8 cellular contexts compared by ENCODE assay signal in the genomic region with DNA sequence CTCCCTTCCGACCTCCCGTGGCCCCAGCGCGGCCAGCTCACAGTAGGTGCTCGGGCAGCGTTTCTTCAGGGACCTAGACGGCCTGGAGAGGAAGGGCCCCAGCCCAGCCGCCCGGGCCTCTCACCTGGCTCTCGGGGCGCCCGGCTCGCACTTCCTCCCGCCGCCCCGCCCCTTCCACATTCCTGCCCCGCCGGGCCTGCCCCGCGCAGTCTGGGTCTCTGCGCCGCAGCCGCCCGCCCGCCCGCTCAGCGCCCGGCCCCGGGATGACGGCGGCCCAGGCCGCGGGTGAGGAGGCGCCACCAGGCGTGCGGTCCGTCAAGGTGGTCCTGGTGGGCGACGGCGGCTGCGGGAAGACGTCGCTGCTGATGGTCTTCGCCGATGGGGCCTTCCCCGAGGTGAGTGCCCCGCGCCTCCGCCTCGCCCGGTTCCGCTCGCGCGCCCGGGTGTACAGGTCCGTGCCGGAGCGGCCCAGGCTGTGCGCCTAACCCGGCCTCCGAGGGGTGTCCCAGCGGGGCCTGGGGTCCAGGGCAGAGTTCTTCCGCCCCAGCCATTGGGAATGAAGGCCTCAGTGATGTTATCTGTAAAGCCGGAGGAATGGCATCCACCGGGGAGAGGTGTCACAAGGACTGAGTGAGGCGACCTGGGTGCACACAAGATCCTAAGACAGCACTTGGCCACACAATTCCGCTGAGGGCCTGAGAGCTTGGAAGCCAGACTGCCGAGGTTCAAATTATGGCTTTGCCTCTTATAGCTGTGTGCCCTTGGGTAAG. TPM values are rescaled to one million over a fixed set of nuclear protein-coding genes. Genes with fewer than 3 reads are reported as not detected.
DNase-seq lines count a peak whose midpoint lies in the region; ATAC-seq and TF ChIP-seq lines count a peak whose summit lies in the region.

A gene with protein sequence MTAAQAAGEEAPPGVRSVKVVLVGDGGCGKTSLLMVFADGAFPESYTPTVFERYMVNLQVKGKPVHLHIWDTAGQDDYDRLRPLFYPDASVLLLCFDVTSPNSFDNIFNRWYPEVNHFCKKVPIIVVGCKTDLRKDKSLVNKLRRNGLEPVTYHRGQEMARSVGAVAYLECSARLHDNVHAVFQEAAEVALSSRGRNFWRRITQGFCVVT (plus strand): TSS at position 208 of the 770 bp plus-strand sequence. CDS start 56 bp downstream, at position 264.

- TF ChIP-seq CTCF in foreskin fibroblast (IDR thresholded peaks at IDR 0.05; ENCODE audit: low read depth, low read length), result no peak
- TF ChIP-seq CTCF in osteocyte (IDR thresholded peaks at IDR 0.05), result no peak

- H3K9me3 Mint-ChIP-seq in activated T-cell treated with anti-CD3 and anti-CD28 coated beads, Interleukin-2, amount 50 U/mL, for 72 hours, result no peaks in the 10 kb centered on the region
- no peaks in the 10 kb centered on the region for H3K9me3 Mint-ChIP-seq in osteocyte (ENCODE audit: unreplicated experiment)

- ATAC-seq in activated T-cell treated with anti-CD3 and anti-CD28 coated beads, Interleukin-2, amount 50 U/mL, for 72 hours (replicated peaks in 1 of 2), result peak; percentile 75 to 81
- ATAC-seq in GM19467 (IDR thresholded peaks at IDR 0.05; ENCODE audit: unreplicated experiment), result no peak

- peaks cover 3% of the 10 kb centered on the region for H3K27me3 Mint-ChIP-seq in activated T-cell treated with anti-CD3 and anti-CD28 coated beads, Interleukin-2, amount 50 U/mL, for 72 hours (ENCODE audit: low read depth)
- H3K27me3 Mint-ChIP-seq in osteocyte (ENCODE audit: unreplicated experiment), result no peaks in the 10 kb centered on the region

- H3K4me1 Mint-ChIP-seq in activated T-cell treated with anti-CD3 and anti-CD28 coated beads, Interleukin-2, amount 50 U/mL, for 72 hours (ENCODE audit: low read depth), result peaks cover 20% of the 10 kb centered on the region
- H3K4me1 Mint-ChIP-seq in osteocyte (ENCODE audit: unreplicated experiment), result peaks cover 12% of the 10 kb centered on the region

- H3K4me3 Mint-ChIP-seq in activated T-cell treated with anti-CD3 and anti-CD28 coated beads, Interleukin-2, amount 50 U/mL, for 72 hours, result peak within 1 kb of the TSS; percentile 86 to 87
- H3K4me3 Mint-ChIP-seq in osteocyte (ENCODE audit: unreplicated experiment), result peak within 1 kb of the TSS; percentile 73

- peak; percentile 38 for DNase-seq in HK-2 (ENCODE audit: unreplicated experiment)
- DNase-seq in activated T-cell treated with anti-CD3 and anti-CD28 coated beads, Interleukin-2, amount 50 U/mL, for 72 hours, result peak; percentile 60 to 62
- DNase-seq in foreskin fibroblast, result peak in 1 of 2 donors; percentile 68
- DNase-seq in osteocyte (ENCODE audit: extremely low spot score, unreplicated experiment), result no peak
- no peak for DNase-seq in superior temporal gyrus (ENCODE audit: extremely low spot score)
- DNase-seq in AML-193 (lab: John Stamatoyannopoulos, UW), result no peak
- DNase-seq in NCI-H82 (lab: John Stamatoyannopoulos, UW), result no peak

- no peaks in the 10 kb centered on the region for H3K36me3 Mint-ChIP-seq in activated T-cell treated with anti-CD3 and anti-CD28 coated beads, Interleukin-2, amount 50 U/mL, for 72 hours (ENCODE audit: insufficient read depth in 2 of 2)
- H3K36me3 Mint-ChIP-seq in osteocyte (ENCODE audit: unreplicated experiment), result no peaks in the 10 kb centered on the region

- H3K4me3 ChIP-seq in foreskin fibroblast (ENCODE audit: low read depth in 1 of 2, low read length in 2 of 2), result peak within 1 kb of the TSS; percentile 54 to 64

- H3K27ac Mint-ChIP-seq in activated T-cell treated with anti-CD3 and anti-CD28 coated beads, Interleukin-2, amount 50 U/mL, for 72 hours, result no peak within 1 kb of the TSS
- no peak within 1 kb of the TSS for H3K27ac Mint-ChIP-seq in osteocyte (ENCODE audit: unreplicated experiment)

RNA-seq across cellular contexts. Expression of the gene that starts here (rescaled TPM):
- 1 to 10 TPM; 2.6 to 3.4 TPM for total RNA-seq in activated T-cell treated with anti-CD3 and anti-CD28 coated beads, Interleukin-2, amount 50 U/mL, for 72 hours
- 9.3 and 9.4 TPM in 2 replicates for total RNA-seq in osteocyte

Comparison
In these comparisons a context has a peak if more than half of its experiments do, and no peak if none do; other contexts are left out.
1. DNase-seq: peak in HK-2 (single experiment) and activated T-cell treated with anti-CD3 and anti-CD28 coated beads, Interleukin-2, amount 50 U/mL, for 72 hours (2 of 2); none in osteocyte (single experiment), superior temporal gyrus (single experiment), AML-193 (0 of 2) and NCI-H82 (single experiment).